Comparison of ENCODE assay signal across 8 cellular contexts in the genomic region with DNA sequence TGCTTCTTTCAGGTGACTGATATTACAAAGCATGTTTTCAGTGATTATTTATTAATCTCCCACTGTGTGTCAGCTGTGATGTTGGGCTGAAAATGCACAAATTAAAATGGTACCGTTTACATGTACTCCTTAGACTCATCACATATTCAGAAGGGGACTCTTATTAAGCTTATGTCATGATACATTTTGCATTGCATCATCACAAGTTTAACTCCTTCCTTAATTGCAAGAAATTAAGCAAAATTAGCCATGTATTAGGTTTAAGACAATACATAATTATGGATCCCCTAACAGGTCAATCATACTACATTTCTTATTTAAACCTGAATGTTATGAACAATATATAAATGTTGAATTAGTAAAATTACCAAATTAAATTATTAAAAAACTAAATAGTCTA.
"Had no signal": no experiment of that assay in that cellular context is flagged by ENCODE, and none has a peak within 500 bp of the region (broad histone marks: within the 10 kb centered on the region; RNA-seq: fewer than 3 reads in every experiment).

No MANE protein-coding gene starts in this region.

- H3K4me1 ChIP-seq: HAP-1 had no signal

- H3K9me3 ChIP-seq: HAP-1 had no signal

- H3K36me3 ChIP-seq: HAP-1 had no signal

- ATAC-seq: HCT116 had no signal

- DNase-seq: GM23248, GOT3, H7, HFFc6, KG1 had no signal

- H2AFZ ChIP-seq: GM23248 had no signal

- H3K9ac ChIP-seq: GM23248 had no signal

- H3K27ac ChIP-seq: GM23248, HL-60 had no signal

- H3K4me3 ChIP-seq: GM23248, HAP-1 had no signal
